9 cellular contexts compared by ENCODE assay signal in the genomic region with DNA sequence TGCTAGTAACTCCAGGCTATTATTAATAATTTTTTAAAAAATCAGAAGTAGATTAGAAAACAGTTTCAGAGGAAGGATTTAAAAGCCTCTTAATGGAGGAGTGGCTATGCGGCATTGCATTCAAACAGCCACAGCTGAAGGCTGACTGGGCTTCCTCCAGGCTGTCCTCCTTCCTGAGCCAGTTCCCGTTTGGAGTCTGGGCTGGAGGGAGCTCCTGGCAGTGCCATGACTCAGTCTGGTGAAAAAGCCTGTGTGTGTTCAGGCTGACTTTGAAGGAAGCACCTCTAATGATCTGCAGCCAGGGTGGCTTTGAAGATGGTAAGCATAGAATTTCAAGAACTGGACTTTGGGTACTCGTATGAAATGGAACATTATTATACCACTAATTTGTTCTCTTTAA.
"Had no signal": no experiment of that assay in that cellular context is flagged by ENCODE, and none has a peak within 500 bp of the region (broad histone marks: within the 10 kb centered on the region; RNA-seq: fewer than 3 reads in every experiment).

No MANE protein-coding gene starts in this region.

- DNase-seq: IMR-90, KBM-7, KG1 had no signal

- H3K27me3 Mint-ChIP-seq: IgD-negative memory B cell had no signal

- H3K4me2 ChIP-seq: KMS-11 had no signal

- H3K27ac Mint-ChIP-seq: IgD-negative memory B cell had no signal

- H3K4me1 Mint-ChIP-seq: IgD-negative memory B cell had no signal

- H3K36me3 Mint-ChIP-seq: IgD-negative memory B cell had no signal

- ATAC-seq: HepG2, K562 had no signal

- H3K27ac ChIP-seq: HL-60, KMS-11 had no signal

- H3K4me3 ChIP-seq: K562 had no signal

- FAIRE-seq: HepG2, HTR-8/SVneo, K562 had no signal

- H3K4me3 Mint-ChIP-seq: IgD-negative memory B cell had no signal

- H3K9ac ChIP-seq: KMS-11 had no signal
